8 cellular contexts compared by ENCODE assay signal in genomic region chr1:88608139-88608943, GRCh38.
DNase-seq lines count a peak whose midpoint lies in the region; ATAC-seq and TF ChIP-seq lines count a peak whose summit lies in the region.

No MANE protein-coding gene starts in this region.

- DNase-seq in AG09319 (ENCODE audit: extremely low read depth, low read depth) (no peak), OCI-LY7 (ENCODE audit: low spot score) (peak; percentile 36), epithelial cell of proximal tubule (ENCODE audit: low read depth) (no peak), activated T-cell treated with anti-CD3 and anti-CD28 coated beads for 4 hours (no peak), sigmoid colon (no peak)
- no peak for DNase-seq in stimulated activated naive B cell treated with anti-CD40 and anti-IgM and Interleukin-4, amounts not matched to agents 10 μg/mL and 1 μg/mL and 100 μg/mL, for 72 hours

- H3K36me3 Mint-ChIP-seq in stimulated activated naive B cell treated with anti-CD40 and anti-IgM and Interleukin-4, amounts not matched to agents 10 μg/mL and 1 μg/mL and 100 μg/mL, for 72 hours, result no peaks in the 10 kb centered on the region

- H3K27ac Mint-ChIP-seq in stimulated activated naive B cell treated with anti-CD40 and anti-IgM and Interleukin-4, amounts not matched to agents 10 μg/mL and 1 μg/mL and 100 μg/mL, for 72 hours, result no peak overlapping the region

- no peaks in the 10 kb centered on the region for H3K9me2 ChIP-seq in OCI-LY7 (ENCODE audit: insufficient read depth, low read length)

- H3K4me3 ChIP-seq in OCI-LY7 (ENCODE audit: low read depth, low read length, poor library complexity, severe bottlenecking), result no peak overlapping the region
- no peak overlapping the region for H3K4me3 ChIP-seq in epithelial cell of proximal tubule (ENCODE audit: low read depth, low read length)
- H3K4me3 ChIP-seq in sigmoid colon, result no peak overlapping the region

- no peak for TF ChIP-seq EP300 in sigmoid colon (IDR thresholded peaks at IDR 0.05)

- H4K20me1 ChIP-seq in OCI-LY7 (ENCODE audit: insufficient read depth, low read length), result no peaks in the 10 kb centered on the region

- H3K9me3 ChIP-seq in OCI-LY7 (ENCODE audit: low read length) (no peaks in the 10 kb centered on the region), sigmoid colon (no peaks in the 10 kb centered on the region)

- no peak overlapping the region for H2AFZ ChIP-seq in OCI-LY7 (ENCODE audit: low read length)

- WGBS in sigmoid colon, 2 donors, result 41 to 58% methylated on average over 11 of the region's 11 CpGs

- H3K4me1 ChIP-seq in OCI-LY7 (ENCODE audit: insufficient read depth, low read length, poor library complexity, severe bottlenecking) (no peaks in the 10 kb centered on the region), sigmoid colon (no peaks in the 10 kb centered on the region)

- ATAC-seq in GM18505 (IDR thresholded peaks at IDR 0.05; ENCODE audit: unreplicated experiment) (peak; percentile 76), HG03139 (IDR thresholded peaks at IDR 0.05; ENCODE audit: unreplicated experiment) (peak; percentile 75)
- peak; percentile 46 for ATAC-seq in stimulated activated naive B cell treated with anti-CD40 and anti-IgM and Interleukin-4, amounts not matched to agents 10 μg/mL and 1 μg/mL and 100 μg/mL, for 72 hours (replicated peaks)

- H3K4me2 ChIP-seq in OCI-LY7 (ENCODE audit: low read length), result no peak overlapping the region

- BruUV-seq in OCI-LY7 (replicated peaks; lab: Mats Ljungman, UMichigan), result no TSS peak

- no peak overlapping the region for H3K4me3 Mint-ChIP-seq in stimulated activated naive B cell treated with anti-CD40 and anti-IgM and Interleukin-4, amounts not matched to agents 10 μg/mL and 1 μg/mL and 100 μg/mL, for 72 hours

- H3K27ac ChIP-seq in OCI-LY7 (ENCODE audit: low read depth, low read length, poor library complexity, severe bottlenecking) (no peak overlapping the region), sigmoid colon (no peak overlapping the region)

- H3K27me3 ChIP-seq in sigmoid colon, result no peaks in the 10 kb centered on the region

- H3K79me2 ChIP-seq in OCI-LY7 (ENCODE audit: insufficient read depth, low read depth, low read length), result no peaks in the 10 kb centered on the region

- peaks cover 0 to 1% of the 10 kb centered on the region in 2 donors for H3K4me1 Mint-ChIP-seq in stimulated activated naive B cell treated with anti-CD40 and anti-IgM and Interleukin-4, amounts not matched to agents 10 μg/mL and 1 μg/mL and 100 μg/mL, for 72 hours

- peak; percentile 62 for TF ChIP-seq CTCF in AG09319 (IDR thresholded peaks at IDR 0.05; ENCODE audit: low read depth, low read length)
- peak; percentile 82 for TF ChIP-seq CTCF in OCI-LY7 (conservative IDR thresholded peaks at IDR 0.05; ENCODE audit: low read length)
- TF ChIP-seq CTCF in epithelial cell of proximal tubule (conservative IDR thresholded peaks at IDR 0.05; ENCODE audit: low read depth, low read length), result peak; percentile 70
- peak in 2 of 4 experiments; percentile 4 to 18 for TF ChIP-seq CTCF in sigmoid colon (IDR thresholded peaks at IDR 0.05)

- peaks cover 0 to 7% of the 10 kb centered on the region in 2 donors for H3K27me3 Mint-ChIP-seq in stimulated activated naive B cell treated with anti-CD40 and anti-IgM and Interleukin-4, amounts not matched to agents 10 μg/mL and 1 μg/mL and 100 μg/mL, for 72 hours

- intact Hi-C loops in OCI-LY7 (cut with micrococcal nuclease; ENCODE audit: unreplicated experiment), result no loop called here
- intact Hi-C loops in sigmoid colon (cut with DNase I), result no loop called here

- TF ChIP-seq POLR2A in GM18505 (IDR thresholded peaks at IDR 0.05; ENCODE audit: borderline replicate concordance, extremely low read depth, insufficient read depth, insufficient read length) (no peak), sigmoid colon (IDR thresholded peaks at IDR 0.05) (no peak)

- H3K36me3 ChIP-seq in OCI-LY7 (ENCODE audit: insufficient read depth, low read length), result no peaks in the 10 kb centered on the region
- no peaks in the 10 kb centered on the region for H3K36me3 ChIP-seq in sigmoid colon

- CTCF ChIA-PET in OCI-LY7 (lab: Charles Lee; ENCODE audit: unreplicated experiment), result no interaction called here

- POLR2A ChIA-PET in OCI-LY7 (lab: Charles Lee), result no interaction called here

- no peaks in the 10 kb centered on the region for H3K9me3 Mint-ChIP-seq in stimulated activated naive B cell treated with anti-CD40 and anti-IgM and Interleukin-4, amounts not matched to agents 10 μg/mL and 1 μg/mL and 100 μg/mL, for 72 hours
